20 cellular contexts compared by ENCODE assay signal in the genomic region with DNA sequence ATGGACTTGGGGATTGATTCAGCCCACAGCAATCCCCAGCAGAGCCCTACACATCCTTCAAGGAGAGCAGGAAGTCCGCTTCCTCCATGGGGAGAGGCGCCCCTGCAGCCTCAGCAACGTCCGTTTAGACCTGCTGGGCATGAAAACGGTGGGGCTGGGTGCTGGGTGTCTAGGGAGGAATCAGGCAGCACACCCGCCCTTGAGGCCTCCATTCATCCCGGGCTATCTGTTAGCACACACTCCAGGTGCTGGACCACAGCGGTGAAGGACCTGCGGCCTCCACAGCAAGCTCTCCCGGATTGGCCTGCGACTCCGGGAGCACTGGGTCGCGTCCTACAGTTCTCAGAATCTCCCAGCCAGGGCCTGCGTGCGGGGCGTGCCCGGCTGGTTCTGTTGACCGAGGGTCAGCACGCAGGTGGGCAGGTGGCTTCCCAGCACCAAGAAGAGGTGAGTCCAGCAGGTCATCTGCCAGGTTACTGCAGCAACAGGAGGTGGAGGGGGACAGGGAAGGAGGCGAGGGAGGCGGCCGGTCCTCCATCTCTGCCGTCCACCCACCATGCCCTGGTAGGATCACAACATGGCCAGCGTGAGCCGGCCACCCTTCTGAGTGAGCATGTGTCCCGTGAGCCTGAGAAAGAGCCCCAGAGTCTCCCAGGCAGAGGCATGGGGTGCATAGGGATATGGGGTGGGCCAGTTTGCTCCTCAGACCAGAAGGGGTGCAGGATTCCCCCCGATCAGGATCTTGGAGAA.
DNase-seq lines count a peak whose midpoint lies in the region; FAIRE-seq and TF ChIP-seq lines count a peak whose summit lies in the region.
"Had no signal": no experiment of that assay in that cellular context is flagged by ENCODE, and none has a peak within 500 bp of the region (broad histone marks: within the 10 kb centered on the region; RNA-seq: fewer than 3 reads in every experiment).

No MANE protein-coding gene starts in this region.

- H3K27me3 ChIP-seq in right atrium auricular region (no peaks in the 10 kb centered on the region), H1 (replicated peaks in 1 of 4; ENCODE audit: control insufficient read depth in 3 of 4, extremely low read depth in 1 of 4, insufficient read depth in 3 of 4, low read length in 3 of 4) (no peaks in the 10 kb centered on the region; a peak in 1 of 7 replicates), osteoblast (ENCODE audit: insufficient read depth, low read length) (no peaks in the 10 kb centered on the region), tibial artery (no peaks in the 10 kb centered on the region)
- H3K27me3 ChIP-seq: MG63 had no signal

- POLR2A ChIA-PET in H1 (lab: Charles Lee; ENCODE audit: partially characterized antibody), result interaction anchor here (1.2 kb wide), 2 partner anchors 8 to 13 kb away, joined by 3 to 4 read pairs; no protein-coding TSS in a partner anchor

- no peak overlapping the region for H2BK15ac ChIP-seq in H1 (ENCODE audit: low read length)

- H4K91ac ChIP-seq in H1 (replicated peaks; ENCODE audit: insufficient read length, low read length), result no peak overlapping the region

- no peak for TF ChIP-seq POLR2A in H1 (IDR thresholded peaks at IDR 0.05; ENCODE audit: control extremely low read depth in 1 of 2, low read depth in 2 of 2, low read length in 2 of 2)

- no peak overlapping the region for H3K56ac ChIP-seq in H1 (replicated peaks; ENCODE audit: insufficient read length, low read depth, low read length)

- no peak overlapping the region for H4K5ac ChIP-seq in H1 (ENCODE audit: insufficient read length, low read depth, low read length)

- intact Hi-C loops in cardiac septum (cut with DNase I) (no loop called here), tibial artery (cut with DNase I; ENCODE audit: low total_unique reads) (no loop called here)

- peak; percentile 68 for DNase-seq in cardiac septum (ENCODE audit: low spot score)
- DNase-seq in right atrium auricular region (ENCODE audit: low spot score), result no peak
- DNase-seq in H1 (ENCODE audit: low read depth in 1 of 2, low spot score in 2 of 2), result no peak
- DNase-seq in osteoblast (ENCODE audit: insufficient read length, low spot score, missing footprints), result peak; percentile 74
- DNase-seq in tibial artery, result no peak
- no peak for DNase-seq in NCI-H2227 treated with DMSO at 0.1 percent for 48 hours (lab: John Stamatoyannopoulos, UW)
- no peak for DNase-seq in NCI-H510A treated with DMSO at 0.1 percent for 48 hours (lab: John Stamatoyannopoulos, UW)
- DNase-seq: CD4-positive, alpha-beta memory T cell; COR-L47; GM23248; HCEC 1CT; IMR-90; KG1; MG63; NCI-H1417; NCI-H1694; NCI-H2029 treated with DMSO at 0.1 percent for 48 hours; NCI-H69; SK-N-SH had no signal

- H2BK120ac ChIP-seq in H1 (replicated peaks; ENCODE audit: low read depth, low read length), result no peak overlapping the region

- no peak overlapping the region for H3K27ac ChIP-seq in right atrium auricular region
- H3K27ac ChIP-seq in H1 (ENCODE audit: low read depth, low read length), result no peak overlapping the region
- no peak overlapping the region for H3K27ac ChIP-seq in osteoblast (ENCODE audit: low read depth, low read length)
- no peak overlapping the region for H3K27ac ChIP-seq in tibial artery
- H3K27ac ChIP-seq: GM23248 had no signal

- H2BK12ac ChIP-seq in H1 (ENCODE audit: low read depth, low read length), result 0 out of 2 replicates have a peak overlapping the region, but pooled peaks have one; percentile 27

- no peaks in the 10 kb centered on the region for H3K4me1 ChIP-seq in right atrium auricular region
- peaks cover 5 to 8% (median 7%) of the 10 kb centered on the region in 4 experiments; a peak in 5 of 7 replicates for H3K4me1 ChIP-seq in H1 (replicated peaks in 1 of 4; ENCODE audit: control insufficient read depth in 3 of 4, insufficient read depth in 4 of 4, low read length in 3 of 4)
- peaks cover 2% of the 10 kb centered on the region for H3K4me1 ChIP-seq in osteoblast (ENCODE audit: insufficient read depth, low read length)
- H3K4me1 ChIP-seq in tibial artery, result peaks cover 2 to 27% (median 17%) of the 10 kb centered on the region in 4 donors

- no peak overlapping the region for H2BK20ac ChIP-seq in H1 (ENCODE audit: low read length)

- no peaks in the 10 kb centered on the region for H3K36me3 ChIP-seq in right atrium auricular region
- H3K36me3 ChIP-seq in H1 (ENCODE audit: control insufficient read depth in 2 of 4, insufficient read depth in 4 of 4, low read length in 3 of 4), result no peaks in the 10 kb centered on the region
- no peaks in the 10 kb centered on the region for H3K36me3 ChIP-seq in osteoblast (ENCODE audit: insufficient read depth, low read length)
- no peaks in the 10 kb centered on the region for H3K36me3 ChIP-seq in tibial artery
- H3K36me3 ChIP-seq: MG63 had no signal

- no peaks in the 10 kb centered on the region for H3K79me1 ChIP-seq in H1 (ENCODE audit: low read depth, low read length)

- H3K79me2 ChIP-seq in H1 (ENCODE audit: control insufficient read depth in 1 of 2, insufficient read depth in 2 of 2, low read length in 2 of 2) (no peaks in the 10 kb centered on the region), osteoblast (ENCODE audit: insufficient read depth, low read length) (no peaks in the 10 kb centered on the region)

- H3K23ac ChIP-seq in H1 (ENCODE audit: insufficient read length), result no peak overlapping the region

- peaks cover 4% of the 10 kb centered on the region; the same call in 1 of the 2 replicates for H3K23me2 ChIP-seq in H1 (ENCODE audit: low read depth, low read length)

- CTCF ChIA-PET in H1 (lab: Charles Lee; ENCODE audit: partially characterized antibody), result interaction anchor here (1.2 to 1.7 kb wide), 5 partner anchors 8 to 537 kb away, joined by 3 to 6 read pairs (median 4); no protein-coding TSS in a partner anchor

- no peak overlapping the region for H3K9ac ChIP-seq in H1 (replicated peaks in 1 of 4; ENCODE audit: extremely low read depth in 1 of 4, low read depth in 3 of 4, low read length in 3 of 4)
- H3K9ac ChIP-seq: GM23248, SK-N-SH had no signal

- no peak overlapping the region for H2BK5ac ChIP-seq in H1 (ENCODE audit: low read depth, low read length)

- TF ChIP-seq EP300 in H1 (IDR thresholded peaks at IDR 0.05; ENCODE audit: borderline replicate concordance in 1 of 2, low read depth in 2 of 2, low read length in 2 of 2), result no peak

- no peak overlapping the region for H3K4ac ChIP-seq in H1 (replicated peaks; ENCODE audit: insufficient read length, low read depth, low read length)

- no peak overlapping the region for H2AK5ac ChIP-seq in H1 (ENCODE audit: low read depth, low read length)

- H2AFZ ChIP-seq in H1 (ENCODE audit: low read length) (no peak overlapping the region), osteoblast (ENCODE audit: low read length) (no peak overlapping the region)
- H2AFZ ChIP-seq: GM23248 had no signal

- no peak for FAIRE-seq in H1 (lab: Jason Lieb, UNC)
- FAIRE-seq: G401.6 had no signal

- H4K20me1 ChIP-seq in H1 (replicated peaks in 1 of 2; ENCODE audit: control insufficient read depth in 1 of 2, insufficient read depth in 2 of 2, low read length in 2 of 2) (peaks cover 0 to 3% of the 10 kb centered on the region in 2 experiments), osteoblast (ENCODE audit: insufficient read depth, low read length) (no peaks in the 10 kb centered on the region)

- no peak overlapping the region for H3K18ac ChIP-seq in H1 (ENCODE audit: extremely low read depth, low read length)

- 91% methylated on average over 24 of the region's 28 CpGs; no CpG with 5 or more reads in 1 of the 2 experiments for WGBS in H1 (ENCODE audit: extremely low coverage in 1 of 2, insufficient coverage in 1 of 2, insufficient read length in 1 of 2, insufficient replicate concordance in 2 of 2, low coverage in 1 of 2, low lambda C conversion rate in 2 of 2, missing lambda C conversion rate in 1 of 2), 2 experiments

- H3K4me2 ChIP-seq in H1 (ENCODE audit: insufficient read depth in 1 of 2, low read depth in 2 of 2, low read length in 2 of 2) (no peak overlapping the region), osteoblast (ENCODE audit: insufficient read depth, low read length) (no peak overlapping the region)
- H3K4me2 ChIP-seq: SK-N-SH had no signal

- H3K4me3 ChIP-seq in right atrium auricular region, result no peak overlapping the region
- no peak overlapping the region for H3K4me3 ChIP-seq in H1 (ENCODE audit: extremely low read depth in 1 of 4, insufficient read depth in 2 of 4, low read depth in 3 of 4, low read length in 4 of 4)
- H3K4me3 ChIP-seq in osteoblast (ENCODE audit: insufficient read depth, low read length), result no peak overlapping the region
- no peak overlapping the region for H3K4me3 ChIP-seq in tibial artery
- H3K4me3 ChIP-seq: GM23248, MG63 had no signal

- no peak overlapping the region for H3K14ac ChIP-seq in H1 (ENCODE audit: insufficient read length)

- H4K8ac ChIP-seq in H1 (ENCODE audit: extremely low read depth, insufficient read depth, low read length), result no peak overlapping the region; the same call in 1 of the 2 replicates

- TF ChIP-seq CTCF in right atrium auricular region (IDR thresholded peaks at IDR 0.05) (no peak), H1 (IDR thresholded peaks at IDR 0.05; ENCODE audit: control extremely low read depth in 1 of 3, insufficient read depth in 1 of 3, low read depth in 1 of 3, low read length in 3 of 3) (no peak), osteoblast (IDR thresholded peaks at IDR 0.05; ENCODE audit: extremely low read depth, low read depth, low read length) (no peak), tibial artery (IDR thresholded peaks at IDR 0.05) (no peak)

- TF ChIP-seq RAD21 in H1 (IDR thresholded peaks at IDR 0.05 in 1 of 2, conservative IDR thresholded peaks at IDR 0.05 in 1 of 2; ENCODE audit: low read depth in 2 of 2, low read length in 2 of 2), result no peak

- H3K9me3 ChIP-seq in right atrium auricular region, result no peaks in the 10 kb centered on the region
- no peaks in the 10 kb centered on the region for H3K9me3 ChIP-seq in H1 (ENCODE audit: insufficient read depth in 2 of 2, low read depth in 1 of 2, low read length in 1 of 2)
- no peaks in the 10 kb centered on the region for H3K9me3 ChIP-seq in osteoblast (ENCODE audit: low read depth, low read length)
- H3K9me3 ChIP-seq in tibial artery, result no peaks in the 10 kb centered on the region
- H3K9me3 ChIP-seq: MG63, SK-N-SH had no signal

TF ChIP-seq in H1, 55 proteins besides CTCF, POLR2A, EP300 and RAD21:
- TF ChIP-seq SAP30 (IDR thresholded peaks at IDR 0.05; ENCODE audit: insufficient read depth, insufficient replicate concordance, low read length) (no peak), BRCA1 (IDR thresholded peaks at IDR 0.05; ENCODE audit: low read depth, low read length) (no peak), TBP (IDR thresholded peaks at IDR 0.05; ENCODE audit: low read depth, low read length) (no peak), CBX8 (IDR thresholded peaks at IDR 0.05; ENCODE audit: borderline replicate concordance, low read depth, low read length) (no peak), GTF2F1 (IDR thresholded peaks at IDR 0.05; ENCODE audit: borderline replicate concordance, low read depth, low read length) (no peak)

Comparison
In these comparisons a context has a peak if more than half of its experiments do, and no peak if none do; other contexts are left out.
1. DNase-seq: peak in cardiac septum (single experiment) and osteoblast (single experiment); none in right atrium auricular region (single experiment), H1 (0 of 2), tibial artery (0 of 2), NCI-H2227 treated with DMSO at 0.1 percent for 48 hours (single experiment) and NCI-H510A treated with DMSO at 0.1 percent for 48 hours (single experiment).